In genomic region chr13:21371011-21371410, GRCh38 we compare ENCODE assay signal across 20 cellular contexts.
"Had no signal": no experiment of that assay in that cellular context is flagged by ENCODE, and none has a peak within 500 bp of the region (broad histone marks: within the 10 kb centered on the region; RNA-seq: fewer than 3 reads in every experiment).

No MANE protein-coding gene starts in this region.

- H3K36me3 Mint-ChIP-seq: activated naive CD4-positive, alpha-beta T cell treated with anti-CD3 and anti-CD28 coated beads, Interleukin-2, amount 50 U/mL, for 24 hours had no signal

- H3K4me3 Mint-ChIP-seq: activated CD4-positive, alpha-beta T cell treated with anti-CD3 and anti-CD28 coated beads, Interleukin-2, amount 10 ng/mL, durations not matched to agents 24 days and 14 days; activated CD8-positive, alpha-beta T cell treated with anti-CD3 and anti-CD28 coated beads, Interleukin-2, amount 10 ng/mL, durations not matched to agents 7 days and 5 days; activated naive CD4-positive, alpha-beta T cell treated with anti-CD3 and anti-CD28 coated beads, Interleukin-2, amount 50 U/mL, for 24 hours; activated T-cell treated with anti-CD3 and anti-CD28 coated beads, Interleukin-2, amount 50 U/mL, for 72 hours; endodermal cell; stimulated activated naive CD8-positive, alpha-beta T cell treated with anti-CD3 and anti-CD28 coated beads, Interleukin-15, Interleukin-2, amounts not matched to agents 100 ng/mL and 50 ng/mL, for 24 hours had no signal

- H3K27ac Mint-ChIP-seq: activated CD4-positive, alpha-beta T cell treated with anti-CD3 and anti-CD28 coated beads, Interleukin-2, amount 10 ng/mL, durations not matched to agents 24 days and 14 days; activated CD8-positive, alpha-beta T cell treated with anti-CD3 and anti-CD28 coated beads, Interleukin-2, amount 10 ng/mL, durations not matched to agents 7 days and 5 days; activated naive CD4-positive, alpha-beta T cell treated with anti-CD3 and anti-CD28 coated beads, Interleukin-2, amount 50 U/mL, for 24 hours; activated T-cell treated with anti-CD3 and anti-CD28 coated beads, Interleukin-2, amount 50 U/mL, for 72 hours; endodermal cell; stimulated activated naive CD8-positive, alpha-beta T cell treated with anti-CD3 and anti-CD28 coated beads, Interleukin-15, Interleukin-2, amounts not matched to agents 100 ng/mL and 50 ng/mL, for 24 hours had no signal

- DNase-seq: activated CD4-positive, alpha-beta T cell treated with anti-CD3 and anti-CD28 coated beads, Interleukin-2, amount 10 ng/mL, durations not matched to agents 24 days and 14 days; activated CD4-positive, CD25-positive, alpha-beta regulatory T cell; activated CD8-positive, alpha-beta T cell treated with anti-CD3 and anti-CD28 coated beads, Interleukin-2, amount 10 ng/mL, durations not matched to agents 7 days and 5 days; activated effector memory CD4-positive, alpha-beta T cell treated with anti-CD3 and anti-CD28 coated beads, Interleukin-2, amount 50 U/mL, for 16 hours; activated T-cell treated with anti-CD3 and anti-CD28 coated beads, Interleukin-2, amount 50 U/mL, for 72 hours; caudate nucleus; colonic mucosa; endodermal cell; heart left ventricle; left ventricle myocardium inferior; mammary epithelial cell; midbrain; occipital lobe; stimulated activated CD4-positive, alpha-beta T cell treated with anti-CD3 and anti-CD28 coated beads, Interleukin-2, amount 100 ng/mL, for 24 hours; T-helper 1 cell; T-helper 9 cell; trophoblast cell had no signal

- H3K9me3 Mint-ChIP-seq: activated CD4-positive, alpha-beta T cell treated with anti-CD3 and anti-CD28 coated beads, Interleukin-2, amount 10 ng/mL, durations not matched to agents 24 days and 14 days; activated naive CD4-positive, alpha-beta T cell treated with anti-CD3 and anti-CD28 coated beads, Interleukin-2, amount 50 U/mL, for 24 hours; activated T-cell treated with anti-CD3 and anti-CD28 coated beads, Interleukin-2, amount 50 U/mL, for 72 hours; endodermal cell; stimulated activated naive CD8-positive, alpha-beta T cell treated with anti-CD3 and anti-CD28 coated beads, Interleukin-15, Interleukin-2, amounts not matched to agents 100 ng/mL and 50 ng/mL, for 24 hours had no signal

- H3K27me3 Mint-ChIP-seq: activated CD4-positive, alpha-beta T cell treated with anti-CD3 and anti-CD28 coated beads, Interleukin-2, amount 10 ng/mL, durations not matched to agents 24 days and 14 days; activated naive CD4-positive, alpha-beta T cell treated with anti-CD3 and anti-CD28 coated beads, Interleukin-2, amount 50 U/mL, for 24 hours; stimulated activated naive CD8-positive, alpha-beta T cell treated with anti-CD3 and anti-CD28 coated beads, Interleukin-15, Interleukin-2, amounts not matched to agents 100 ng/mL and 50 ng/mL, for 24 hours had no signal

- H3K4me1 Mint-ChIP-seq: activated CD4-positive, alpha-beta T cell treated with anti-CD3 and anti-CD28 coated beads, Interleukin-2, amount 10 ng/mL, durations not matched to agents 24 days and 14 days had no signal

- ATAC-seq: activated CD8-positive, alpha-beta T cell treated with anti-CD3 and anti-CD28 coated beads, Interleukin-2, amount 10 ng/mL, durations not matched to agents 7 days and 5 days; activated T-cell treated with anti-CD3 and anti-CD28 coated beads, Interleukin-2, amount 50 U/mL, for 72 hours; gastroesophageal sphincter; heart left ventricle had no signal
